ENCODE assay signal across 1 cellular context in genomic region chr12:117190210-117190781, GRCh38.
TF ChIP-seq lines count a peak whose summit lies in the region.

Gene FBXO21, minus strand, starts transcription at chr12:117190470. Its CDS starts 14 bp downstream, at chr12:117190456.

TF ChIP-seq in GM12878, 131 proteins besides CTCF, POLR2A, EP300 and RAD21 (continued from another document):
- TF ChIP-seq ZNF687 (IDR thresholded peaks at IDR 0.05) (peak; percentile 65; the same call in 1 of the 2 replicates), DPF2 (IDR thresholded peaks at IDR 0.05) (0 out of 2 replicates have a peak, but pooled peaks have one; percentile 44), NR2F1 (conservative IDR thresholded peaks at IDR 0.05) (0 out of 2 replicates have a peak, but pooled peaks have one; percentile 10), NR2C2 (IDR thresholded peaks at IDR 0.05; ENCODE audit: borderline replicate concordance, control insufficient read depth, insufficient read length, low read depth) (no peak), TARDBP (IDR thresholded peaks at IDR 0.05; ENCODE audit: borderline replicate concordance) (no peak), CBX5 (IDR thresholded peaks at IDR 0.05; ENCODE audit: low read depth) (no peak), RB1 (IDR thresholded peaks at IDR 0.05; ENCODE audit: borderline replicate concordance) (peak; percentile 64; the same call in 1 of the 2 replicates), EGR1 (IDR thresholded peaks at IDR 0.05; ENCODE audit: borderline replicate concordance in 1 of 2, low read depth in 2 of 2, low read length in 2 of 2) (0 out of 3 replicates have a peak, but pooled peaks of 1 of the 2 experiments have one; percentile 31), CEBPZ (IDR thresholded peaks at IDR 0.05; ENCODE audit: low read depth, low read length) (no peak), RELA (IDR thresholded peaks at IDR 0.05; ENCODE audit: borderline replicate concordance, partially characterized antibody) (peak; percentile 66), TCF12 (IDR thresholded peaks at IDR 0.05; ENCODE audit: low read depth, low read length) (peak; percentile 45; the same call in 1 of the 2 replicates), ZNF207 (IDR thresholded peaks at IDR 0.05; ENCODE audit: borderline replicate concordance) (peak; percentile 58; the same call in 1 of the 2 replicates), POLR2AphosphoS5 (IDR thresholded peaks at IDR 0.05; ENCODE audit: low read length) (peak; percentile 92), GATAD2B (conservative IDR thresholded peaks at IDR 0.05; ENCODE audit: low read depth) (peak; percentile 45; the same call in 1 of the 2 replicates), CUX1 (IDR thresholded peaks at IDR 0.05; ENCODE audit: insufficient replicate concordance, low read depth, low read length) (no peak), YY1 (IDR thresholded peaks at IDR 0.05; ENCODE audit: low read depth, low read length) (peak; percentile 97), NRF1 (conservative IDR thresholded peaks at IDR 0.05; ENCODE audit: low read depth, low read length) (peak; percentile 37; the same call in 1 of the 2 replicates), BHLHE40 (IDR thresholded peaks at IDR 0.05; ENCODE audit: borderline replicate concordance in 1 of 2, low read depth in 2 of 2, low read length in 1 of 2) (peak; percentile 73 to 87; a peak in 3 of 4 replicates), BACH1 (IDR thresholded peaks at IDR 0.05; ENCODE audit: borderline replicate concordance) (peak; percentile 73)
TF ChIP-seq in GM12878: peak in this region for 26.
